Comparison of ENCODE assay signal across 8 cellular contexts in genomic region chr10:120336910-120337540, GRCh38.
DNase-seq lines count a peak whose midpoint lies in the region; ATAC-seq lines count a peak whose summit lies in the region.

No MANE protein-coding gene starts in this region.

- H3K18ac ChIP-seq in trophoblast cell (ENCODE audit: low read length) = no peak overlapping the region

- no peaks in the 10 kb centered on the region for H3K9me3 ChIP-seq in trophoblast cell (ENCODE audit: insufficient read depth, low read depth, low read length)

- no peak overlapping the region for H4K91ac ChIP-seq in trophoblast cell (ENCODE audit: low read depth, low read length)

- H3K14ac ChIP-seq in trophoblast cell (ENCODE audit: low read length) = no peak overlapping the region

- no peak overlapping the region for H3K27ac ChIP-seq in trophoblast cell (ENCODE audit: low read depth, low read length)

- no peak overlapping the region for H3K4me3 ChIP-seq in trophoblast cell (ENCODE audit: low read depth, low read length)

- no peak overlapping the region for H2BK12ac ChIP-seq in trophoblast cell (ENCODE audit: low read length)

- H3K27me3 ChIP-seq in trophoblast cell (ENCODE audit: insufficient read depth, low read length) = no peaks in the 10 kb centered on the region

- no peak overlapping the region for H2AFZ ChIP-seq in trophoblast cell (ENCODE audit: insufficient read depth, low read length, poor library complexity)

- H2AK5ac ChIP-seq in trophoblast cell (ENCODE audit: low read length) = no peak overlapping the region

- no peak overlapping the region for H3K4me2 ChIP-seq in trophoblast cell (ENCODE audit: low read length)

- no peaks in the 10 kb centered on the region for H3K79me2 ChIP-seq in trophoblast cell (ENCODE audit: control insufficient read depth, insufficient read depth, low read length, poor library complexity)

- no peaks in the 10 kb centered on the region for H3K79me1 ChIP-seq in trophoblast cell (ENCODE audit: low read length)

- H2BK120ac ChIP-seq in trophoblast cell (ENCODE audit: insufficient read depth, low read length, poor library complexity) = no peak overlapping the region

- H2BK5ac ChIP-seq in trophoblast cell (ENCODE audit: low read depth, low read length, poor library complexity) = no peak overlapping the region

- H4K8ac ChIP-seq in trophoblast cell (ENCODE audit: low read depth, low read length) = no peak overlapping the region

- H3K9ac ChIP-seq in trophoblast cell (ENCODE audit: low read length) = no peak overlapping the region

- DNase-seq in COLO829 (ENCODE audit: low spot score) (peak; percentile 8), NOMO-1 (lab: John Stamatoyannopoulos, UW; ENCODE audit: unreplicated experiment in 2 of 2) (peak; percentile 11 to 16), fibroblast of peridontal ligament (ENCODE audit: extremely low read depth) (peak; percentile 10), trophoblast cell (peak; percentile 52 to 84), middle frontal gyrus (ENCODE audit: extremely low spot score, low spot score) (no peak)
- peak; percentile 47 for DNase-seq in activated CD8-positive, alpha-beta memory T cell treated with anti-CD3 and anti-CD28 coated beads, Interleukin-2, amount 50 U/mL, for 4 hours

- H4K12ac ChIP-seq in trophoblast cell (ENCODE audit: low read depth, low read length) = no peak overlapping the region

- ATAC-seq in GM21619 (IDR thresholded peaks at IDR 0.05; ENCODE audit: unreplicated experiment) (peak; percentile 57), HG02588 (IDR thresholded peaks at IDR 0.05; ENCODE audit: unreplicated experiment) (no peak)

- WGBS in trophoblast cell (ENCODE audit: extremely low coverage, insufficient coverage, insufficient read length) = no CpG with 5 or more reads among the region's 4 CpGs

- H3K4me1 ChIP-seq in trophoblast cell (ENCODE audit: control insufficient read depth in 1 of 2, insufficient read depth in 2 of 2, low read length in 2 of 2) = no peaks in the 10 kb centered on the region

- H3K4ac ChIP-seq in trophoblast cell (ENCODE audit: low read depth, low read length) = no peak overlapping the region

- H3K36me3 ChIP-seq in trophoblast cell (ENCODE audit: control insufficient read depth in 1 of 2, insufficient read depth in 2 of 2, low read length in 2 of 2) = no peaks in the 10 kb centered on the region

- H3K23ac ChIP-seq in trophoblast cell (ENCODE audit: low read length) = no peak overlapping the region
